In genomic region chr7:130732980-130733865, GRCh38 we compare ENCODE assay signal across 7 cellular contexts.
DNase-seq lines count a peak whose midpoint lies in the region; TF ChIP-seq lines count a peak whose summit lies in the region.

No MANE protein-coding gene starts in this region.

- H3K27ac Mint-ChIP-seq in activated naive CD4-positive, alpha-beta T cell treated with anti-CD3 and anti-CD28 coated beads, Interleukin-2, amount 10 ng/mL, durations not matched to agents 7 days and 5 days: peak overlapping the region; percentile 43

- CTCF ChIA-PET in activated naive CD4-positive, alpha-beta T cell treated with anti-CD3 and anti-CD28 coated beads, Interleukin-2, amount 10 ng/mL, durations not matched to agents 7 days and 5 days (lab: Charles Lee): interaction anchor here (0.8 kb wide), 1 partner anchor 528 kb away, joined by 3 read pairs; the partner anchor contains the start of gene TMEM209

- peaks cover 7% of the 10 kb centered on the region for H3K36me3 Mint-ChIP-seq in activated naive CD4-positive, alpha-beta T cell treated with anti-CD3 and anti-CD28 coated beads, Interleukin-2, amount 10 ng/mL, durations not matched to agents 7 days and 5 days

- no peak for TF ChIP-seq CTCF in GM20000 (IDR thresholded peaks at IDR 0.05; ENCODE audit: extremely low read depth, missing control alignments)

- H3K9me3 Mint-ChIP-seq in activated naive CD4-positive, alpha-beta T cell treated with anti-CD3 and anti-CD28 coated beads, Interleukin-2, amount 10 ng/mL, durations not matched to agents 7 days and 5 days: peaks cover 7% of the 10 kb centered on the region

- DNase-seq in GM20000 (ENCODE audit: low spot score) (peak; percentile 80), NCI-H226 (peak; percentile 9), iPS-NIHi11 (ENCODE audit: low spot score) (peak; percentile 70), SIG-M5 (lab: John Stamatoyannopoulos, UW) (no peak), AG08396 (ENCODE audit: low spot score) (no peak)
- peak; percentile 41 for DNase-seq in activated naive CD4-positive, alpha-beta T cell treated with anti-CD3 and anti-CD28 coated beads, Interleukin-2, amount 10 ng/mL, durations not matched to agents 7 days and 5 days
- peak; percentile 18 for DNase-seq in stimulated activated CD4-positive, alpha-beta T cell treated with anti-CD3 and anti-CD28 coated beads, Interleukin-4, amount 100 ng/mL, for 24 hours

- H3K27me3 Mint-ChIP-seq in activated naive CD4-positive, alpha-beta T cell treated with anti-CD3 and anti-CD28 coated beads, Interleukin-2, amount 10 ng/mL, durations not matched to agents 7 days and 5 days: peaks cover 59% of the 10 kb centered on the region

- peak overlapping the region; percentile 62 for H3K4me3 Mint-ChIP-seq in activated naive CD4-positive, alpha-beta T cell treated with anti-CD3 and anti-CD28 coated beads, Interleukin-2, amount 10 ng/mL, durations not matched to agents 7 days and 5 days

- peaks cover 13% of the 10 kb centered on the region for H3K4me1 Mint-ChIP-seq in activated naive CD4-positive, alpha-beta T cell treated with anti-CD3 and anti-CD28 coated beads, Interleukin-2, amount 10 ng/mL, durations not matched to agents 7 days and 5 days

Comparison
In these comparisons a context has a peak if more than half of its experiments do, and no peak if none do; other contexts are left out.
1. DNase-seq: peak in GM20000 (single experiment), NCI-H226 (single experiment), activated naive CD4-positive, alpha-beta T cell treated with anti-CD3 and anti-CD28 coated beads, Interleukin-2, amount 10 ng/mL, durations not matched to agents 7 days and 5 days (single experiment), iPS-NIHi11 (single experiment) and stimulated activated CD4-positive, alpha-beta T cell treated with anti-CD3 and anti-CD28 coated beads, Interleukin-4, amount 100 ng/mL, for 24 hours (single experiment); none in SIG-M5 (single experiment) and AG08396 (single experiment).